ENCODE assay signal across 16 cellular contexts in genomic region chr5:98930972-98931762, GRCh38. TPM values are rescaled to one million over a fixed set of nuclear protein-coding genes. Genes with fewer than 3 reads are reported as not detected.
DNase-seq lines count a peak whose midpoint lies in the region; ATAC-seq, FAIRE-seq and TF ChIP-seq lines count a peak whose summit lies in the region.
"Had no signal": no experiment of that assay in that cellular context is flagged by ENCODE, and none has a peak within 500 bp of the region (broad histone marks: within the 10 kb centered on the region; RNA-seq: fewer than 3 reads in every experiment).

No MANE protein-coding gene starts in this region.

- H2AFZ ChIP-seq in PC-9 = no peak overlapping the region

- no peak overlapping the region for H3K27ac ChIP-seq in PC-9
- peak overlapping the region; percentile 100 for H3K27ac ChIP-seq in psoas muscle

- H3K4me3 ChIP-seq in PC-9 (no peak overlapping the region), psoas muscle (peak overlapping the region; percentile 95)

- peaks cover 18% of the 10 kb centered on the region for H3F3A ChIP-seq in PC-9 (ENCODE audit: insufficient read depth, low read depth)

- POLR2A ChIA-PET in PC-9 (lab: Charles Lee; ENCODE audit: unreplicated experiment) = no interaction called here

- H3K36me3 ChIP-seq in PC-9 (ENCODE audit: low read depth) (0 out of 2 replicates have a peak, but pooled peaks cover under 1% of the 10 kb centered on the region), psoas muscle (ENCODE audit: insufficient read depth in 1 of 2, low read depth in 1 of 2) (peaks cover 0 to 11% of the 10 kb centered on the region in 2 donors)
- H3K36me3 ChIP-seq: ovary, stomach had no signal

- no peak for TF ChIP-seq POLR2A in GM12891 (IDR thresholded peaks at IDR 0.05; ENCODE audit: low read depth, low read length)

- peak overlapping the region; percentile 58 for H3K27ac Mint-ChIP-seq in T-helper 2 cell treated with Interferon-gamma antibody and Interleukin-4, amounts not matched to agents 5 μg/mL and 100 μg/mL, for 36 hours
- H3K27ac Mint-ChIP-seq in endothelial cell (ENCODE audit: unreplicated experiment) = no peak overlapping the region

- no peak; the same call in 1 of the 2 replicates for TF ChIP-seq CTCF in PC-9 (conservative IDR thresholded peaks at IDR 0.05)
- TF ChIP-seq CTCF in endothelial cell (IDR thresholded peaks at IDR 0.05; ENCODE audit: unreplicated experiment) = no peak
- no peak for TF ChIP-seq CTCF in psoas muscle (IDR thresholded peaks at IDR 0.05)

- H3K9me3 ChIP-seq in PC-9 (ENCODE audit: insufficient read depth, low read depth) (no peaks in the 10 kb centered on the region), psoas muscle (no peaks in the 10 kb centered on the region)
- H3K9me3 ChIP-seq: ovary, stomach had no signal

- H3K4me1 Mint-ChIP-seq in T-helper 2 cell treated with Interferon-gamma antibody and Interleukin-4, amounts not matched to agents 5 μg/mL and 100 μg/mL, for 36 hours (ENCODE audit: low read depth) = peaks cover 33% of the 10 kb centered on the region
- H3K4me1 Mint-ChIP-seq in endothelial cell (ENCODE audit: unreplicated experiment) = peaks cover 18% of the 10 kb centered on the region

- WGBS in psoas muscle, 3 donors = 71 to 86% (median 81%) methylated on average over 5 of the region's 5 CpGs

- intact Hi-C loops in PC-9 (cut with micrococcal nuclease; ENCODE audit: unreplicated experiment) = no loop called here
- intact Hi-C loops in psoas muscle (cut with DNase I) = no loop called here

- ATAC-seq in psoas muscle (no peak), GM19397 (IDR thresholded peaks at IDR 0.05; ENCODE audit: unreplicated experiment) (no peak)

- no peak for DNase-seq in T-helper 2 cell treated with Interferon-gamma antibody and Interleukin-4, amounts not matched to agents 5 μg/mL and 100 μg/mL, for 36 hours (ENCODE audit: low spot score)
- DNase-seq in T-helper 2 cell (no peak), PC-9 (no peak), endothelial cell (ENCODE audit: low spot score) (no peak), psoas muscle (no peak), DMS79 treated with DMSO at 0.1 percent for 48 hours (lab: John Stamatoyannopoulos, UW) (no peak), GM12891 (ENCODE audit: insufficient read length, low spot score) (no peak)
- DNase-seq: activated CD8-positive, alpha-beta memory T cell treated with anti-CD3 and anti-CD28 coated beads, Interleukin-2, amount 50 U/mL, for 4 hours; caudate nucleus; NCI-H1436; ovary; stimulated activated CD4-positive, alpha-beta T cell treated with anti-CD3 and anti-CD28 coated beads, Interleukin-2, amount 100 ng/mL, for 48 hours; stomach had no signal

- peak overlapping the region; percentile 86 for H3K4me2 ChIP-seq in PC-9

- H3K4me1 ChIP-seq in PC-9 (replicated peaks; ENCODE audit: insufficient read depth) (peaks cover 22% of the 10 kb centered on the region), psoas muscle (peaks cover 64% of the 10 kb centered on the region)

- H4K20me1 ChIP-seq in PC-9 (ENCODE audit: insufficient read depth) = peaks cover 28% of the 10 kb centered on the region

- no TSS peak for BruUV-seq in PC-9 (replicated peaks; lab: Mats Ljungman, UMichigan)

- CTCF ChIA-PET in PC-9 (lab: Charles Lee) = no interaction called here

- no peaks in the 10 kb centered on the region for H3K9me3 Mint-ChIP-seq in T-helper 2 cell treated with Interferon-gamma antibody and Interleukin-4, amounts not matched to agents 5 μg/mL and 100 μg/mL, for 36 hours
- no peaks in the 10 kb centered on the region for H3K9me3 Mint-ChIP-seq in endothelial cell (ENCODE audit: unreplicated experiment)

- H3K36me3 Mint-ChIP-seq in T-helper 2 cell treated with Interferon-gamma antibody and Interleukin-4, amounts not matched to agents 5 μg/mL and 100 μg/mL, for 36 hours (ENCODE audit: low read depth) = peaks cover 26% of the 10 kb centered on the region
- H3K36me3 Mint-ChIP-seq in endothelial cell (ENCODE audit: low read depth, unreplicated experiment) = peaks cover 4% of the 10 kb centered on the region

- no peaks in the 10 kb centered on the region for H3K27me3 ChIP-seq in PC-9 (ENCODE audit: insufficient read depth, low read depth)
- H3K27me3 ChIP-seq in psoas muscle (ENCODE audit: insufficient read depth in 3 of 3, low read length in 2 of 3) = no peaks in the 10 kb centered on the region
- H3K27me3 ChIP-seq: ovary, stomach had no signal

- H3K9me2 ChIP-seq in PC-9 (ENCODE audit: insufficient read depth) = no peaks in the 10 kb centered on the region

- peak overlapping the region; percentile 89 for H3K4me3 Mint-ChIP-seq in T-helper 2 cell treated with Interferon-gamma antibody and Interleukin-4, amounts not matched to agents 5 μg/mL and 100 μg/mL, for 36 hours
- H3K4me3 Mint-ChIP-seq in endothelial cell (ENCODE audit: unreplicated experiment) = peak overlapping the region; percentile 95

- no peak for FAIRE-seq in GM12891 (lab: Jason Lieb, UNC)
- FAIRE-seq: A204.1, keratinocyte had no signal

- no peaks in the 10 kb centered on the region for H3K27me3 Mint-ChIP-seq in T-helper 2 cell treated with Interferon-gamma antibody and Interleukin-4, amounts not matched to agents 5 μg/mL and 100 μg/mL, for 36 hours (ENCODE audit: low read depth)
- H3K27me3 Mint-ChIP-seq in endothelial cell (ENCODE audit: unreplicated experiment) = peaks cover 14% of the 10 kb centered on the region

- H3K79me2 ChIP-seq in PC-9 (ENCODE audit: low read depth) = peaks cover 40% of the 10 kb centered on the region

TF ChIP-seq in GM12891, 5 proteins besides CTCF, POLR2A, EP300 and RAD21:
- TF ChIP-seq SPI1 (IDR thresholded peaks at IDR 0.05; ENCODE audit: low read depth, low read length) (no peak), PAX5 (IDR thresholded peaks at IDR 0.05; ENCODE audit: insufficient read depth, low read length, severe bottlenecking) (no peak), POU2F2 (IDR thresholded peaks at IDR 0.05; ENCODE audit: low read depth, low read length) (no peak), POLR2AphosphoS5 (IDR thresholded peaks at IDR 0.05; ENCODE audit: low read depth, low read length) (no peak), TAF1 (IDR thresholded peaks at IDR 0.05; ENCODE audit: low read depth, low read length) (no peak)
TF ChIP-seq in GM12891: peak in this region for 0.

RNA-seq across cellular contexts. Expression of gene CHD1, which starts 2.4 kb away (rescaled TPM):
- 23.3 and 30.5 TPM in 2 replicates for total RNA-seq in PC-9 (2021)
- 50.5 TPM for total RNA-seq in endothelial cell (ENCODE audit: unreplicated experiment)
- 10 to 100 TPM in 3 of 4 donors, 1 to 10 TPM in 1; 9.5 to 30.4 (median 24.5) TPM for total RNA-seq in psoas muscle
- polyA plus RNA-seq in psoas muscle = 10 to 100 TPM; 10.1 to 13.6 (median 13.4) TPM
- 17.2 TPM for polyA plus RNA-seq in GM12891 (2012; ENCODE audit: low read depth, missing spikeins)
